7 cellular contexts compared by ENCODE assay signal in the genomic region with DNA sequence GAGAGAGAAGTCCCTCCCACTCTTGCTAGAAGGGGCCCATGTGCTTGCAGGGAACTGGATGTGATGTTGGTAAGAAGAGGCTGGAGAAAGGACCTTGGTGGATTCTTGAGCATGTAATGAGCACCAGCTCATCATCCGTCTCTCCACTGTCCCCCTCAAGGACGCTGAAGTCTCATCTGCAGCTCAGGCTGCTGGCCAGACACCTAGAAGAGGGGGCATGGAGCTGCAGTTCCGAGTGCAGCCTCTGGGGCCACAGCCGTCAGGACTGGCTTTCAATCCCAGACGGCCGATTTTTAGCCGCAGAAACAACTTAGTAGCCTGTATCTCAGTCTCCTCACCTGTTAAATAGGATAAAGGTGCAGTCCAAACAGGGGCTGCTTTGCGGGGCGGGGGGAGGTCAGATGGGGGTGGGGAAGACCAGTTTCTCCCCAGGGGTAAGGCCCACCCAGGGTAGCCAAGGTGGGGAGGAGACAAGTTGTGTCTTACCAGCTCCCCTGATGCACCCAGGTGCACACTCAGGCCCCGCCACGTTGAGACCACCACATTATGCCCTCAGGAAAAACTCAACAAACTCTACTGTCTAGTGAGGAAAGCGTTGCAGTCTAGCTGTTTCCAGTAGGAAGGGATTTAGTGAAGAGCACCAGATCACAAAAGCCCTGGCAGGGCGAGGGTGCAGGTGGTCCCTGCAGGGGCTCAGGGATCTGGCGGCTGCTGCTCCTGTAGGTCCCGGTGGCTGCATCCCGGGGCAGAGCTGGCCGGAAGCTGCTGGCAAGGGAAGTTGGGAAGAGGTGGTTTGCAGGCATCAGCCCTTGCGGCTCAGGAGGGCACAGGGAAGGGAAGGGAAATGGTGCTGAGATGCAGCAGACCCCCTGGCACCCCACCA. TPM values are rescaled to one million over a fixed set of nuclear protein-coding genes. Genes with fewer than 3 reads are reported as not detected.
DNase-seq lines count a peak whose midpoint lies in the region; ATAC-seq and TF ChIP-seq lines count a peak whose summit lies in the region.

No MANE protein-coding gene starts in this region.

- H3K36me3 ChIP-seq in mucosa of descending colon (ENCODE audit: low read depth), result no peaks in the 10 kb centered on the region

- H3K27me3 Mint-ChIP-seq in activated B cell treated with CpG ODN at 0.5 μM for 24 hours (peaks cover 7% of the 10 kb centered on the region), type B pancreatic cell (peaks cover 4% of the 10 kb centered on the region)

- no peak overlapping the region for H3K4me3 ChIP-seq in mucosa of descending colon

- CTCF ChIA-PET in activated B cell treated with CpG ODN at 0.5 μM for 24 hours (lab: Charles Lee), result interaction anchor here (0.7 to 1.3 kb wide), 4 partner anchors 17 to 52 kb away, joined by 3 read pairs; no protein-coding TSS in a partner anchor

- POLR2A ChIA-PET in activated B cell treated with CpG ODN at 0.5 μM for 24 hours (lab: Charles Lee), result no interaction called here

- peaks cover 8% of the 10 kb centered on the region for H3K4me1 ChIP-seq in mucosa of descending colon (ENCODE audit: low read depth)

- peak; percentile 75 for DNase-seq in ELF-1 (ENCODE audit: low read depth, low spot score)
- peak; percentile 33 to 43 for DNase-seq in Kasumi-1 (lab: John Stamatoyannopoulos, UW)
- no peak for DNase-seq in activated B cell treated with CpG ODN at 0.5 μM for 24 hours
- DNase-seq in dermis blood vessel endothelial cell, result peak; percentile 75
- peak in 2 of 3 donors; percentile 72 to 77 for DNase-seq in mucosa of descending colon
- peak; percentile 71 for DNase-seq in type B pancreatic cell (ENCODE audit: extremely low spot score, unreplicated experiment)
- no peak for DNase-seq in NCI-H1930 (lab: John Stamatoyannopoulos, UW)

- intact Hi-C loops in activated B cell treated with CpG ODN at 0.5 μM for 24 hours (cut with micrococcal nuclease), result no loop called here
- intact Hi-C loops in mucosa of descending colon (cut with DNase I, micrococcal nuclease), result no loop called here

- no peaks in the 10 kb centered on the region for H3K9me3 ChIP-seq in mucosa of descending colon

- ATAC-seq in activated B cell treated with CpG ODN at 0.5 μM for 24 hours (ENCODE audit: low read depth) (peak; percentile 70), mucosa of descending colon (peak; percentile 78)

- no peaks in the 10 kb centered on the region for H3K9me3 Mint-ChIP-seq in activated B cell treated with CpG ODN at 0.5 μM for 24 hours
- no peaks in the 10 kb centered on the region for H3K9me3 Mint-ChIP-seq in type B pancreatic cell

- H3K27ac Mint-ChIP-seq in activated B cell treated with CpG ODN at 0.5 μM for 24 hours (no peak overlapping the region), type B pancreatic cell (no peak overlapping the region)

- H3K4me3 Mint-ChIP-seq in activated B cell treated with CpG ODN at 0.5 μM for 24 hours (no peak overlapping the region), type B pancreatic cell (peak overlapping the region; percentile 39)

- H3K36me3 Mint-ChIP-seq in activated B cell treated with CpG ODN at 0.5 μM for 24 hours (ENCODE audit: low read depth) (peaks cover 2% of the 10 kb centered on the region), type B pancreatic cell (no peaks in the 10 kb centered on the region)

- TF ChIP-seq CTCF in activated B cell treated with CpG ODN at 0.5 μM for 24 hours (IDR thresholded peaks at IDR 0.05) (no peak), mucosa of descending colon (IDR thresholded peaks at IDR 0.05) (peak; percentile 74), type B pancreatic cell (conservative IDR thresholded peaks at IDR 0.05) (peak; percentile 80)

- H3K4me1 Mint-ChIP-seq in activated B cell treated with CpG ODN at 0.5 μM for 24 hours, result peaks cover 2% of the 10 kb centered on the region
- peaks cover 14% of the 10 kb centered on the region for H3K4me1 Mint-ChIP-seq in type B pancreatic cell (ENCODE audit: unreplicated experiment)

RNA-seq across cellular contexts. Expression of a gene that starts 29.5 kb away (rescaled TPM):
- total RNA-seq in activated B cell treated with CpG ODN at 0.5 μM for 24 hours, result 8.7 and 10.8 TPM in 2 replicates
- 22.0 and 31.8 TPM in 2 replicates for total RNA-seq in dermis blood vessel endothelial cell
- 10 to 100 TPM; 31.0 to 43.5 (median 37.0) TPM for total RNA-seq in mucosa of descending colon
- total RNA-seq in type B pancreatic cell (ENCODE audit: low replicate concordance), result 20.7 and 21.3 TPM in 2 replicates

RNA-seq across cellular contexts. Expression of a gene that starts 43.6 kb away (rescaled TPM):
- total RNA-seq in activated B cell treated with CpG ODN at 0.5 μM for 24 hours (0.20 and 0.34 TPM in 2 replicates), dermis blood vessel endothelial cell (2.5 and 3.1 TPM in 2 replicates), mucosa of descending colon (10 to 100 TPM in 1 of 3 donors, 1 to 10 TPM in 2; 2.5 to 22.0 (median 6.1) TPM), type B pancreatic cell (ENCODE audit: low replicate concordance) (6.4 and 9.1 TPM in 2 replicates)

Comparison
In these comparisons a context has a peak if more than half of its experiments do, and no peak if none do; other contexts are left out.
1. DNase-seq: peak in ELF-1 (single experiment), Kasumi-1 (2 of 2), dermis blood vessel endothelial cell (single experiment), mucosa of descending colon (2 of 3) and type B pancreatic cell (single experiment); none in activated B cell treated with CpG ODN at 0.5 μM for 24 hours (single experiment) and NCI-H1930 (0 of 2).